Comparison of ENCODE assay signal across 8 cellular contexts in the genomic region with DNA sequence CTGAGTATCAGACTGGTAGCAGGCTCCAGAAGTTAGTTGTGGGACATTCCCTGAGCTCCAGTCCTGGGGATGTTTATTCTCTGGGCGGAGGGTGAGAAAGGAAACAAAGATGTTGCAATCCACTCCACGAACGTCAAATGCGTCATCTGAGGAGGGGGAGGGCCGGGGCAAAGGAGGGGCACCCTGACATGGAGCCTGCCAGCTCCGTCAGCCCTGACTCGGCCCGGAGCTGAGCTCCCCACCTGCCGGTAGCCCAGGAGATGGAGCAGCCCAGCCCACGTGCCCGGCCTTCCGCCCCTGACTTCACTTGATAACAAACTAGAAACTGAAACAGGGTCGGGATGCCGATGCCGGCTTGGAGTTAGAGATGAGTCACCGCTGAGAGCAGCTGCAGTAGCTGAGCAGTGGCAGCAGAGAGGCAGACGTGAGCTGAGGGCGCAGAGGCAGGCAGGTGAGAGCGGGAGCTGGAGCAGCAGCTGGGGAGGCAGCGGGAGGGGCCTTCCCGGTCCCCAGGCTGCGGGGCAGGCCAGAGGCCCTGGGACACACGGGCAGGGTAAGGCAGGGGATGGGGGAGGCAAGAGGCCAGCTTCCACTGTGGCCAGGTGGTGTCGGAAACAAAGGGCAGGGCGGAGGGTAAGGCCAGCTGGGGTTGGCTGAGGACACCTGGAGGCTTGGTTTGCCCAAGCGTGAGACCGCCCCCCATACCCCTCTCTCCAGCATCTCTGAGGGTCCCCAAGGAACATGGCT. TPM values are rescaled to one million over a fixed set of nuclear protein-coding genes. Genes with fewer than 3 reads are reported as not detected.
A peak's percentile ranks its signal among the peaks of the same experiment; 100 is the strongest.
DNase-seq lines count a peak whose midpoint lies in the region; ATAC-seq, FAIRE-seq and TF ChIP-seq lines count a peak whose summit lies in the region.

A gene (plus strand): TSS at position 391 of the 747 bp plus-strand sequence. CDS start 351 bp downstream, at position 742.

- WGBS in right cardiac atrium, result 10% methylated on average over 27 of the region's 27 CpGs
- 10 to 11% methylated on average over 27 of the region's 27 CpGs for WGBS in aorta, 2 donors

- no peaks in the 10 kb centered on the region for H3K36me3 ChIP-seq in rectal smooth muscle tissue (ENCODE audit: control insufficient read depth, insufficient read depth, low read length)
- no peaks in the 10 kb centered on the region for H3K36me3 ChIP-seq in aorta (ENCODE audit: control insufficient read depth in 1 of 2, insufficient read depth in 2 of 2, low read length in 1 of 2)

- peak within 1 kb of the TSS; percentile 89 for H3K9ac ChIP-seq in rectal smooth muscle tissue (ENCODE audit: low read length)

- peak; percentile 85; the same call in 1 of the 2 replicates for TF ChIP-seq POLR2A in GM12891 (IDR thresholded peaks at IDR 0.05; ENCODE audit: low read depth, low read length)

- H3K4me1 ChIP-seq in right cardiac atrium (ENCODE audit: control insufficient read depth, insufficient read depth, low read length) (peaks cover 5% of the 10 kb centered on the region), rectal smooth muscle tissue (ENCODE audit: control insufficient read depth, insufficient read depth, low read length) (peaks cover 7% of the 10 kb centered on the region), aorta (ENCODE audit: control insufficient read depth in 1 of 2, insufficient read depth in 2 of 2, low read length in 2 of 2) (peaks cover 0 to 2% of the 10 kb centered on the region in 2 donors)

- DNase-seq in GM12891 (ENCODE audit: insufficient read length, low spot score), result peak; percentile 83
- DNase-seq in NCI-H128 (lab: John Stamatoyannopoulos, UW; ENCODE audit: unreplicated experiment), result peak; percentile 11
- peak; percentile 90 to 100 (median 98) for DNase-seq in T-helper 2 cell
- peak; percentile 94 to 96 (median 95) for DNase-seq in right cardiac atrium
- peak; percentile 95 to 96 for DNase-seq in aorta

- H3K27ac ChIP-seq in angular gyrus (ENCODE audit: low read depth, low read length) (peak within 1 kb of the TSS; percentile 88), right cardiac atrium (ENCODE audit: low read length) (peak within 1 kb of the TSS; percentile 93), rectal smooth muscle tissue (ENCODE audit: low read depth, low read length) (peak within 1 kb of the TSS; percentile 69), aorta (ENCODE audit: low read depth in 1 of 2, low read length in 2 of 2) (peak within 1 kb of the TSS; percentile 46 to 98)

- ATAC-seq in HG02678 (IDR thresholded peaks at IDR 0.05; ENCODE audit: unreplicated experiment) (peak; percentile 66), right cardiac atrium (peak; percentile 96 to 98), aorta (ENCODE audit: low FRiP score) (peak; percentile 95)

- peak; percentile 98 for FAIRE-seq in GM12891 (lab: Jason Lieb, UNC)

- H3K27me3 ChIP-seq in right cardiac atrium (ENCODE audit: control insufficient read depth, insufficient read depth) (no peaks in the 10 kb centered on the region), rectal smooth muscle tissue (ENCODE audit: control insufficient read depth, insufficient read depth, low read length) (no peaks in the 10 kb centered on the region), aorta (ENCODE audit: control insufficient read depth in 1 of 2, insufficient read depth in 2 of 2, low read length in 1 of 2) (no peaks in the 10 kb centered on the region)

- H3K9me3 ChIP-seq in right cardiac atrium (ENCODE audit: control insufficient read depth, low read length), result no peaks in the 10 kb centered on the region
- H3K9me3 ChIP-seq in aorta (ENCODE audit: control insufficient read depth, low read length), result no peaks in the 10 kb centered on the region

- intact Hi-C loops in right cardiac atrium (cut with DNase I), result no loop called here
- intact Hi-C loops in aorta (cut with DNase I), result no loop called here

- peak within 1 kb of the TSS; percentile 4 for H3K4me3 ChIP-seq in right cardiac atrium (ENCODE audit: low read length)
- peak within 1 kb of the TSS; percentile 70 for H3K4me3 ChIP-seq in rectal smooth muscle tissue (ENCODE audit: low read length)
- peak within 1 kb of the TSS; percentile 1 to 3 for H3K4me3 ChIP-seq in aorta (ENCODE audit: low read length in 2 of 2)

TF ChIP-seq in GM12891, 5 proteins besides CTCF, POLR2A, EP300 and RAD21:
- peak; percentile 34 for TF ChIP-seq SPI1 (IDR thresholded peaks at IDR 0.05; ENCODE audit: low read depth, low read length)
- TF ChIP-seq POU2F2 (IDR thresholded peaks at IDR 0.05; ENCODE audit: low read depth, low read length), result peak; percentile 62; the same call in 1 of the 2 replicates
- peak; percentile 79 for TF ChIP-seq POLR2AphosphoS5 (IDR thresholded peaks at IDR 0.05; ENCODE audit: low read depth, low read length)
- TF ChIP-seq TAF1 (IDR thresholded peaks at IDR 0.05; ENCODE audit: low read depth, low read length), result peak; percentile 79
- peak; percentile 41 for TF ChIP-seq PAX5 (IDR thresholded peaks at IDR 0.05; ENCODE audit: insufficient read depth, low read length, severe bottlenecking)

RNA-seq across cellular contexts. Expression of the gene that starts here (rescaled TPM):
- polyA plus RNA-seq in GM12891 (2012; ENCODE audit: low read depth, missing spikeins), result 43.9 TPM
- total RNA-seq in right cardiac atrium (1 to 10 TPM; 3.4 to 5.8 (median 4.7) TPM), aorta (10 to 100 TPM; 12.4 to 13.3 TPM)
- polyA plus RNA-seq in right cardiac atrium (5.3 TPM), aorta (10 to 100 TPM; 10.1 to 18.7 TPM)

Comparison
In these comparisons a context has a peak if more than half of its experiments do, and no peak if none do; other contexts are left out.
1. Peak in every context shown above with its lines: DNase-seq, ATAC-seq, H3K4me3 ChIP-seq and H3K27ac ChIP-seq.
2. DNase-seq: peak in every context shown above with its lines; median percentile 98 in T-helper 2 cell; 96 in aorta; 95 in right cardiac atrium; 83 in GM12891; 11 in NCI-H128.
3. H3K4me3 ChIP-seq: peak in every context shown above with its lines; median percentile 70 in rectal smooth muscle tissue; 4 in right cardiac atrium; 2 in aorta.